16 cellular contexts compared by ENCODE assay signal in the genomic region with DNA sequence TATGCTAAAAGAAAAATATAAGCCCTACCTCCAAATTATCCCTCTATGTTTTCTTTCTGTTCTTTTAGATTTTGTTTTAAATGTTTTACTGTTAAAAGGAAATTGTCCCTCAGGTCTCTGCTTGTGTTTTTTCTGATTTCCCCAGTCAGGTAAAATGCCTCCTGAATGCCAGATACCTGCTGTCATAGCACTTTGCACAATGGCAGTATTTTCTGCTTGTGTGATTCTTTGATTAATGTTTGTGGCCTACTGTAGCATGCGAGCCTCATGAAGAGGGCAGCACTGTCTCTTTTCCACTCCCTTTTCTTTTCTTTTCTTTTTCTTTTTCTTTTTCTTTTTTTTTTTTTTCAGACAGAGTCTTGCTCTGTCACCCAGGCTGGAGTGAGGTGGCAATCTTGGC.
A peak's percentile ranks its signal among the peaks of the same experiment; 100 is the strongest.
DNase-seq lines count a peak whose midpoint lies in the region; TF ChIP-seq lines count a peak whose summit lies in the region.
"Had no signal": no experiment of that assay in that cellular context is flagged by ENCODE, and none has a peak within 500 bp of the region (broad histone marks: within the 10 kb centered on the region; RNA-seq: fewer than 3 reads in every experiment).

No MANE protein-coding gene starts in this region.

- no peak overlapping the region for H3K27ac Mint-ChIP-seq in activated naive CD8-positive, alpha-beta T cell treated with anti-CD3 and anti-CD28 coated beads for 36 hours
- H3K27ac Mint-ChIP-seq: CD4-positive, alpha-beta T cell; CD8-positive, alpha-beta T cell had no signal

- H3K27ac ChIP-seq in C4-2B = peak overlapping the region; percentile 51
- H3K27ac ChIP-seq: BLaER1 had no signal

- H3K4me1 Mint-ChIP-seq in activated naive CD8-positive, alpha-beta T cell treated with anti-CD3 and anti-CD28 coated beads for 36 hours = no peaks in the 10 kb centered on the region

- peak; percentile 31 for DNase-seq in iPS-NIHi11 (ENCODE audit: low spot score)
- no peak for DNase-seq in NCI-H187 treated with DMSO at 0.1 percent for 48 hours (lab: John Stamatoyannopoulos, UW)
- DNase-seq in activated naive CD8-positive, alpha-beta T cell treated with anti-CD3 and anti-CD28 coated beads for 36 hours = no peak
- DNase-seq: 8988T; ACHN; BE2C; C1 segment of cervical spinal cord; Caco-2; Calu3; CD4-positive, alpha-beta T cell; CD8-positive, alpha-beta T cell; DMS79 treated with DMSO at 0.1 percent for 48 hours; GF-D8 had no signal

- TF ChIP-seq EP300 in Ishikawa (IDR thresholded peaks at IDR 0.05; ENCODE audit: borderline replicate concordance) = peak; percentile 63; the same call in 1 of the 2 replicates

- no peak for TF ChIP-seq CTCF in C4-2B (conservative IDR thresholded peaks at IDR 0.05)

- peak; percentile 17; the same call in 1 of the 2 replicates for TF ChIP-seq RAD21 in Ishikawa (IDR thresholded peaks at IDR 0.05; ENCODE audit: low read depth)

- no peaks in the 10 kb centered on the region for H3K27me3 Mint-ChIP-seq in activated naive CD8-positive, alpha-beta T cell treated with anti-CD3 and anti-CD28 coated beads for 36 hours
- H3K27me3 Mint-ChIP-seq: CD4-positive, alpha-beta T cell had no signal

- H3K9me3 Mint-ChIP-seq in activated naive CD8-positive, alpha-beta T cell treated with anti-CD3 and anti-CD28 coated beads for 36 hours = peaks cover under 1% of the 10 kb centered on the region
- H3K9me3 Mint-ChIP-seq: CD4-positive, alpha-beta T cell had no signal

- H3K36me3 Mint-ChIP-seq in activated naive CD8-positive, alpha-beta T cell treated with anti-CD3 and anti-CD28 coated beads for 36 hours = no peaks in the 10 kb centered on the region
- H3K36me3 Mint-ChIP-seq: CD8-positive, alpha-beta T cell had no signal

- H3K4me3 Mint-ChIP-seq in activated naive CD8-positive, alpha-beta T cell treated with anti-CD3 and anti-CD28 coated beads for 36 hours = no peak overlapping the region
- H3K4me3 Mint-ChIP-seq: CD4-positive, alpha-beta T cell; CD8-positive, alpha-beta T cell had no signal

TF ChIP-seq in Ishikawa, 13 proteins besides CTCF, POLR2A, EP300 and RAD21:
- TF ChIP-seq FOXM1 (IDR thresholded peaks at IDR 0.05; ENCODE audit: borderline replicate concordance, low read depth) (0 out of 2 replicates have a peak, but pooled peaks have one; percentile 32), CEBPB (IDR thresholded peaks at IDR 0.05) (0 out of 2 replicates have a peak, but pooled peaks have one; percentile 22), TEAD4 (IDR thresholded peaks at IDR 0.05) (peak; percentile 69), MAX (IDR thresholded peaks at IDR 0.05) (peak; percentile 48; the same call in 1 of the 2 replicates), TCF12 (IDR thresholded peaks at IDR 0.05; ENCODE audit: low read depth) (peak; percentile 50; the same call in 1 of the 2 replicates), CREB1 (IDR thresholded peaks at IDR 0.05; ENCODE audit: low read depth) (no peak), TAF1 (IDR thresholded peaks at IDR 0.05; ENCODE audit: low read depth) (no peak), NFIC (IDR thresholded peaks at IDR 0.05) (peak; percentile 91), EGR1 (IDR thresholded peaks at IDR 0.05) (no peak)
- TF ChIP-seq, protein P1, sequence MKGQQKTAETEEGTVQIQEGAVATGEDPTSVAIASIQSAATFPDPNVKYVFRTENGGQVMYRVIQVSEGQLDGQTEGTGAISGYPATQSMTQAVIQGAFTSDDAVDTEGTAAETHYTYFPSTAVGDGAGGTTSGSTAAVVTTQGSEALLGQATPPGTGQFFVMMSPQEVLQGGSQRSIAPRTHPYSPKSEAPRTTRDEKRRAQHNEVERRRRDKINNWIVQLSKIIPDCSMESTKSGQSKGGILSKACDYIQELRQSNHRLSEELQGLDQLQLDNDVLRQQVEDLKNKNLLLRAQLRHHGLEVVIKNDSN (IDR thresholded peaks at IDR 0.05) = 0 out of 2 replicates have a peak, but pooled peaks have one; percentile 2
TF ChIP-seq in Ishikawa: peak in this region for 7.
